Comparison of ENCODE assay signal across 8 cellular contexts in genomic region chr2:168705534-168706470, GRCh38.
A peak's percentile ranks its signal among the peaks of the same experiment; 100 is the strongest.
DNase-seq lines count a peak whose midpoint lies in the region; ATAC-seq and TF ChIP-seq lines count a peak whose summit lies in the region.

No MANE protein-coding gene starts in this region.

- H3K9ac ChIP-seq in fibroblast of lung (ENCODE audit: insufficient read depth, low read length) = no peak overlapping the region

- no peaks in the 10 kb centered on the region for H4K20me1 ChIP-seq in fibroblast of lung (ENCODE audit: control insufficient read depth, extremely low read depth, insufficient read depth, low read length)

- DNase-seq in heart left ventricle = no peak
- no peak for DNase-seq in Right ventricle myocardium superior
- DNase-seq in NCI-H526 (lab: John Stamatoyannopoulos, UW) = peak; percentile 46 to 68
- DNase-seq in fibroblast of lung (ENCODE audit: low read depth in 2 of 2) = peak; percentile 13 to 75
- no peak for DNase-seq in thyroid gland
- no peak for DNase-seq in NCI-H774 (lab: John Stamatoyannopoulos, UW)
- DNase-seq in NCI-H1048 (lab: John Stamatoyannopoulos, UW) = no peak
- DNase-seq in T-cell = no peak

- TF ChIP-seq POLR2A in heart left ventricle (IDR thresholded peaks at IDR 0.05) (no peak), thyroid gland (IDR thresholded peaks at IDR 0.05) (no peak)

- H2AFZ ChIP-seq in fibroblast of lung (ENCODE audit: low read length) = no peak overlapping the region

- no peak overlapping the region for H3K4me2 ChIP-seq in fibroblast of lung (ENCODE audit: extremely low read depth, insufficient read depth, low read length)

- no peaks in the 10 kb centered on the region for H3K36me3 ChIP-seq in heart left ventricle
- H3K36me3 ChIP-seq in fibroblast of lung (ENCODE audit: control insufficient read depth, insufficient read depth, low read length) = no peaks in the 10 kb centered on the region
- H3K36me3 ChIP-seq in thyroid gland = no peaks in the 10 kb centered on the region

- H3K9me3 Mint-ChIP-seq in T-cell = no peaks in the 10 kb centered on the region

- H3K4me3 ChIP-seq in heart left ventricle = no peak overlapping the region
- no peak overlapping the region for H3K4me3 ChIP-seq in fibroblast of lung (replicated peaks in 1 of 4; ENCODE audit: control extremely low read depth in 1 of 4, insufficient read depth in 1 of 4, low read depth in 3 of 4, low read length in 4 of 4)
- no peak overlapping the region for H3K4me3 ChIP-seq in thyroid gland (replicated peaks in 1 of 3)

- H3K4me1 Mint-ChIP-seq in T-cell = peaks cover 0 to 20% (median 6%) of the 10 kb centered on the region in 3 donors

- H3K4me3 Mint-ChIP-seq in T-cell = no peak overlapping the region

- H3K27me3 ChIP-seq in heart left ventricle (no peaks in the 10 kb centered on the region), fibroblast of lung (ENCODE audit: control insufficient read depth, insufficient read depth, low read length) (no peaks in the 10 kb centered on the region), thyroid gland (no peaks in the 10 kb centered on the region)

- H3K27me3 Mint-ChIP-seq in T-cell = no peaks in the 10 kb centered on the region

- CTCF ChIA-PET in T-cell (lab: Charles Lee) = interaction anchor here (0.8 to 1.3 kb wide), 5 partner anchors 45 to 362 kb away, joined by 3 to 4 read pairs (median 4); no protein-coding TSS in a partner anchor

- ATAC-seq in heart left ventricle (peak in 1 of 4 donors; percentile 7), Right ventricle myocardium superior (ENCODE audit: poor library complexity) (no peak), T-cell (replicated peaks in 1 of 4) (no peak)

- H3K27ac Mint-ChIP-seq in T-cell = no peak overlapping the region

- intact Hi-C loops in heart left ventricle (cut with DNase I) (loop anchor here in 5 of 10 donors (5.0 to 10.0 kb wide), 3 partner anchors 49 to 359 kb away; no protein-coding TSS in a partner anchor), Right ventricle myocardium superior (cut with DNase I) (no loop called here), thyroid gland (cut with DNase I) (loop anchor here (10.0 kb wide), 2 partner anchors 251 to 361 kb away; partner anchors contain the start of gene CERS6)

- 61 to 72% (median 70%) methylated on average over 2 of the region's 2 CpGs for WGBS in heart left ventricle, 4 donors
- 73 to 86% methylated on average over 2 of the region's 2 CpGs for WGBS in thyroid gland, 2 donors

- H3K9me3 ChIP-seq in heart left ventricle (no peaks in the 10 kb centered on the region), fibroblast of lung (ENCODE audit: control insufficient read depth, insufficient read depth, low read depth, low read length) (no peaks in the 10 kb centered on the region), thyroid gland (no peaks in the 10 kb centered on the region)

- POLR2A ChIA-PET in T-cell (lab: Charles Lee) = interaction anchor here in 1 of 2 donors (0.6 to 0.9 kb wide), 2 partner anchors 21 to 50 kb away, joined by 3 to 6 read pairs; no protein-coding TSS in a partner anchor

- H3K79me2 ChIP-seq in fibroblast of lung (ENCODE audit: control insufficient read depth, insufficient read depth, low read length) = no peaks in the 10 kb centered on the region

- H3K36me3 Mint-ChIP-seq in T-cell = peaks cover 9% of the 10 kb centered on the region

- H3K4me1 ChIP-seq in heart left ventricle (peaks cover 0 to 13% (median 3%) of the 10 kb centered on the region in 12 donors), fibroblast of lung (ENCODE audit: control insufficient read depth, extremely low read depth, insufficient read depth, low read length) (no peaks in the 10 kb centered on the region), thyroid gland (peaks cover 0 to 7% of the 10 kb centered on the region in 2 donors)

- TF ChIP-seq CTCF in heart left ventricle (IDR thresholded peaks at IDR 0.05) (peak in 7 of 12 donors; percentile 15 to 43 (median 24)), fibroblast of lung (conservative IDR thresholded peaks at IDR 0.05 in 1 of 2, IDR thresholded peaks at IDR 0.05 in 1 of 2; ENCODE audit: low read depth in 1 of 2, low read length in 2 of 2) (peak; percentile 52), thyroid gland (IDR thresholded peaks at IDR 0.05) (peak in 4 of 6 experiments; percentile 9 to 47 (median 34))

- H3K27ac ChIP-seq in heart left ventricle (no peak overlapping the region), fibroblast of lung (ENCODE audit: insufficient read depth, low read length) (no peak overlapping the region), thyroid gland (no peak overlapping the region)

Comparison
In these comparisons a context has a peak if more than half of its experiments do, and no peak if none do; other contexts are left out.
1. DNase-seq: peak in NCI-H526 (2 of 2) and fibroblast of lung (2 of 2); none in heart left ventricle (0 of 5), Right ventricle myocardium superior (single experiment), thyroid gland (0 of 2), NCI-H774 (single experiment), NCI-H1048 (single experiment) and T-cell (0 of 34).
2. Peak in every context shown above with its lines, with median percentiles within 50 percentile points of each other: CTCF ChIP-seq.